Comparison of ENCODE assay signal across 23 cellular contexts in the genomic region with DNA sequence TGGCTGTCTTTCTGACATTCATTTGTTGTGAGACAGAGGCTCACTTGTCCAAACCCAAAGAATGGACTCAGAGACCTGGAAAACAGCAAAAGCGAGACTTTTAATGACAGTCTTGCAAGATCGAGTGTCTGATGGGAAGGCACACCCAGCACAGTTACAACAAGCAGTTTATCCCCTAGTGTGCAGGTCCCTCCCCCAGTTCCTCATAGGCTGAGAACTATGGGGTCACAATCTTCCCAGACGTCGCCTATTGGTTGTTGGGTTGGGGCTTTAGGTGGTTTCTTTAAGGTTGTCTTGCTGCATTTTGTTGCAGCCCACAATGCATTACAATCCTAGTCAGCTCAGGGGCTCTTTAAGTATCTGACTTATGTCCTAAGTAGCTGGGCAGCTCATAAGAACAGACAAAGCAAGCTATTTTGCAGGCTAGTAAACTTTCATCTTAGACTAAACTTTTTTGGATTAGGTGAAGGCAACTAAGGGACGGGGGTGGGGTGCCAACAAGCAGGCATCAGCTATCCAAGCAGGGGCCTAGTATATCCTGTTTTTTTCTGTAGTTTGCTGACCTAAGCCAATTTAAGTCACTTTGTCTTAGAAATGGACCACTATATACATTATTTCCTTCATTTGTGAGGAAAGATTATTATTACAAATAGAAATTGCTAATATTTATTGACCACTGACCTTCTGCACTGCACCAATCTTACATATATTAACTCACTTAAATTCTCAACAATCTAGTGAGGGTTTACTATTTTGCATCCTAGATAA.
"Had no signal": no experiment of that assay in that cellular context is flagged by ENCODE, and none has a peak within 500 bp of the region (broad histone marks: within the 10 kb centered on the region; RNA-seq: fewer than 3 reads in every experiment).

No MANE protein-coding gene starts in this region.

- FAIRE-seq: RCC 7860 had no signal

- H3K27me3 ChIP-seq: breast epithelium, SJSA1 had no signal

- H3K4me1 ChIP-seq: breast epithelium, SJSA1 had no signal

- H3K36me3 ChIP-seq: breast epithelium, SJSA1 had no signal

- H3K4me3 ChIP-seq: breast epithelium, SJSA1 had no signal

- H3K27ac ChIP-seq: breast epithelium, SJSA1 had no signal

- ATAC-seq: activated CD8-positive, alpha-beta memory T cell treated with anti-CD3 and anti-CD28 coated beads, Interleukin-2, amount 10 ng/mL, durations not matched to agents 7 days and 5 days; SK-N-SH treated with all-trans-retinoic acid at 6 μM for 48 hours had no signal

- H3K9me3 ChIP-seq: breast epithelium, SJSA1 had no signal

- DNase-seq: activated CD4-positive, alpha-beta T cell treated with anti-CD3 and anti-CD28 coated beads for 48 hours; activated CD4-positive, alpha-beta T cell treated with anti-CD3 and anti-CD28 coated beads, Interleukin-2, amount 50 U/mL, for 48 hours; activated CD4-positive, CD25-positive, alpha-beta regulatory T cell treated with anti-CD3 and anti-CD28 coated beads, Interleukin-2, amount 50 U/mL, for 72 hours; activated CD8-positive, alpha-beta memory T cell treated with anti-CD3 and anti-CD28 coated beads, Interleukin-2, amount 10 ng/mL, durations not matched to agents 7 days and 5 days; activated effector memory CD4-positive, alpha-beta T cell treated with Interleukin-2 at 50 U/mL for 16 hours; activated naive CD4-positive, alpha-beta T cell; activated T-cell treated with anti-CD3 and anti-CD28 coated beads, Interleukin-2, amount 50 U/mL, for 24 hours; aorta; caudate nucleus; NCI-H1092; NCI-H1417; NCI-H1930; NCI-H2171 treated with DMSO at 0.1 percent for 48 hours; NCI-H226; NCI-H510A; NCI-H526 treated with DMSO at 0.1 percent for 48 hours; NCI-H82; SHP77; SW 1271 had no signal
